Comparison of ENCODE assay signal across 8 cellular contexts in genomic region chr3:141680620-141681389, GRCh38. TPM values are rescaled to one million over a fixed set of nuclear protein-coding genes. Genes with fewer than 3 reads are reported as not detected.
DNase-seq lines count a peak whose midpoint lies in the region; ATAC-seq, FAIRE-seq and TF ChIP-seq lines count a peak whose summit lies in the region.

No MANE protein-coding gene starts in this region.

- ATAC-seq in body of pancreas (peak; percentile 72), GM18867 (IDR thresholded peaks at IDR 0.05; ENCODE audit: unreplicated experiment) (no peak)
- ATAC-seq in stimulated activated naive CD8-positive, alpha-beta T cell treated with anti-CD3 and anti-CD28 coated beads, Interleukin-15, Interleukin-2, amounts not matched to agents 100 U/mL and 50 U/mL, for 24 hours = no peak

- no peak overlapping the region for H2BK15ac ChIP-seq in mesendoderm (replicated peaks; ENCODE audit: low read depth)

- H3K4me3 ChIP-seq in body of pancreas (no peak overlapping the region), mesendoderm (ENCODE audit: low read length) (no peak overlapping the region)

- H3K27me3 ChIP-seq in body of pancreas (no peaks in the 10 kb centered on the region), mesendoderm (ENCODE audit: insufficient read depth, low read length, poor library complexity) (no peaks in the 10 kb centered on the region)

- no peak overlapping the region for H3K4ac ChIP-seq in mesendoderm (ENCODE audit: low read depth, low read length)

- H3K4me1 ChIP-seq in body of pancreas (peaks cover 9% of the 10 kb centered on the region), mesendoderm (ENCODE audit: control insufficient read depth, low read depth, low read length) (peaks cover 4% of the 10 kb centered on the region)

- no peak overlapping the region for H2BK5ac ChIP-seq in mesendoderm (ENCODE audit: low read length)

- H3K27ac ChIP-seq in body of pancreas = peak overlapping the region; percentile 32 to 51 (median 34)
- no peak overlapping the region for H3K27ac ChIP-seq in mesendoderm (ENCODE audit: low read depth, low read length)

- H2BK120ac ChIP-seq in mesendoderm (ENCODE audit: low read depth, low read length) = no peak overlapping the region

- no peak for TF ChIP-seq POLR2A in H54 (IDR thresholded peaks at IDR 0.05; ENCODE audit: low read depth, low read length)
- TF ChIP-seq POLR2A in body of pancreas (IDR thresholded peaks at IDR 0.05) = no peak

- H3K9me3 ChIP-seq in body of pancreas = no peaks in the 10 kb centered on the region

- H3K79me2 ChIP-seq in mesendoderm (ENCODE audit: control insufficient read depth, insufficient read depth, low read length) = no peaks in the 10 kb centered on the region

- DNase-seq in H54 (ENCODE audit: insufficient read length, low spot score) (peak; percentile 46), NCI-H2029 (lab: John Stamatoyannopoulos, UW) (peak; percentile 89), body of pancreas (peak; percentile 42 to 67 (median 56)), mesendoderm (peak; percentile 80), NCI-H187 (lab: John Stamatoyannopoulos, UW) (no peak)
- no peak for DNase-seq in stimulated activated CD4-positive, alpha-beta T cell treated with anti-CD3 and anti-CD28 coated beads, Interleukin-4, amount 100 ng/mL, for 4 hours
- no peak for DNase-seq in stimulated activated naive CD8-positive, alpha-beta T cell treated with anti-CD3 and anti-CD28 coated beads, Interleukin-15, Interleukin-2, amounts not matched to agents 100 U/mL and 50 U/mL, for 24 hours

- 46 to 69% methylated on average over 2 of the region's 2 CpGs for WGBS in body of pancreas, 2 donors
- WGBS in mesendoderm (ENCODE audit: extremely low coverage, insufficient coverage, low lambda C conversion rate) = no CpG with 5 or more reads among the region's 2 CpGs

- intact Hi-C loops in body of pancreas (cut with DNase I) = no loop called here

- H3K9ac ChIP-seq in mesendoderm (ENCODE audit: low read length) = no peak overlapping the region

- peak; percentile 82 for FAIRE-seq in H54 (lab: Jason Lieb, UNC)

- H3K56ac ChIP-seq in mesendoderm (ENCODE audit: low read length) = no peak overlapping the region

- no peak overlapping the region for H3K4me2 ChIP-seq in mesendoderm (ENCODE audit: low read length)

- H4K5ac ChIP-seq in mesendoderm (ENCODE audit: low read length) = no peak overlapping the region

- H3K36me3 ChIP-seq in body of pancreas (replicated peaks in 1 of 2; ENCODE audit: insufficient read depth in 1 of 2, low read depth in 2 of 2) (no peaks in the 10 kb centered on the region), mesendoderm (ENCODE audit: control insufficient read depth, insufficient read depth, low read length) (no peaks in the 10 kb centered on the region)

- H4K8ac ChIP-seq in mesendoderm (ENCODE audit: low read depth, low read length) = no peak overlapping the region

- no peaks in the 10 kb centered on the region for H3K79me1 ChIP-seq in mesendoderm (ENCODE audit: low read length)

- H2AK5ac ChIP-seq in mesendoderm (ENCODE audit: low read length) = no peak overlapping the region

- no peak overlapping the region for H3K18ac ChIP-seq in mesendoderm (ENCODE audit: low read length)

- TF ChIP-seq CTCF in body of pancreas (IDR thresholded peaks at IDR 0.05) = no peak

- no peak overlapping the region for H3K23ac ChIP-seq in mesendoderm (ENCODE audit: low read length)

RNA-seq across cellular contexts. Expression of gene RNF7, which starts 57.3 kb away (rescaled TPM):
- 10 to 100 TPM; 12.5 to 61.2 TPM for total RNA-seq in body of pancreas
- 135 TPM for polyA plus RNA-seq in mesendoderm (2013, experiment 1 of 2)
- 134 TPM for polyA plus RNA-seq in mesendoderm (2013, experiment 2 of 2)

Comparison
In these comparisons a context has a peak if more than half of its experiments do, and no peak if none do; other contexts are left out.
1. DNase-seq: peak in H54 (single experiment), NCI-H2029 (single experiment), body of pancreas (4 of 4) and mesendoderm (single experiment); none in NCI-H187 (0 of 2), stimulated activated CD4-positive, alpha-beta T cell treated with anti-CD3 and anti-CD28 coated beads, Interleukin-4, amount 100 ng/mL, for 4 hours (0 of 2) and stimulated activated naive CD8-positive, alpha-beta T cell treated with anti-CD3 and anti-CD28 coated beads, Interleukin-15, Interleukin-2, amounts not matched to agents 100 U/mL and 50 U/mL, for 24 hours (single experiment).